ENCODE assay signal across 8 cellular contexts in the genomic region with DNA sequence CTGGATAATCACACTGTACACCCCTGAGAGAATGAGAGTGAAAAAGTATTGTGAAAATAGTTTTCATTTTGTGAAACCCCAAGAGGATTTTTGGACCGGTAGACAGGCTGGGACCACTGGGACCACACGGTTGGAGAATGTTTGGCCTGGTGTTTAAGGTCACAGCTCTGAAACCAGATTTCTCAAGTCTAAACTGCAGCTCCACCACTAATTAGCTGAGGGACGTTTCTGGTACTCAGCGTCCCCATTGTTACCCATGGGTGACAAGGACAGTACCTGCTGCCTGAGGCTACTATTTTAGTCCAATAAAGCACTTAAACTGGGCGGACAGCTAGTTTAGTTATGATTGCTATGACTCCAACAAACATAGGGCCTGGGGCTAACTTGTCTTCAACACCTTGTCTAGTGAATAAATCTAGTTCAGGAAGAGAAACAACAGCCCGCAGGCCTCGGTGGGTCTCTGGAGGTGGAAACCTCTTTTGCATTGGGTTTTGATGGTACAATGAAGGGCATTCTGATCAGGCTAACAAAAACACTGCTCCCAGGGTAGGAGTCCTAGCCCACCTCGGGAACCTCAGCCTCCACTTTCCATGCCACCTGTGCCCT. TPM values are rescaled to one million over a fixed set of nuclear protein-coding genes. Genes with fewer than 3 reads are reported as not detected.
DNase-seq lines count a peak whose midpoint lies in the region; TF ChIP-seq lines count a peak whose summit lies in the region.

No MANE protein-coding gene starts in this region.

- H3K27ac ChIP-seq in adrenal gland (peak overlapping the region; percentile 85 to 97 (median 96)), liver (ENCODE audit: low read depth in 1 of 2, low read length in 2 of 2) (peak overlapping the region; percentile 93 to 98), tibial nerve (peak overlapping the region; percentile 88 to 99 (median 99))

- no peak for TF ChIP-seq CTCF in adrenal gland (IDR thresholded peaks at IDR 0.05)
- no peak for TF ChIP-seq CTCF in liver (IDR thresholded peaks at IDR 0.05; ENCODE audit: low read depth, low read length, missing input control)
- TF ChIP-seq CTCF in tibial nerve (IDR thresholded peaks at IDR 0.05) = no peak

- 60 to 75% (median 66%) methylated on average over 6 to 8 of the region's 8 CpGs for WGBS in adrenal gland, 4 donors
- 70% methylated on average over 8 of the region's 8 CpGs for WGBS in liver
- 38 to 75% methylated on average over 6 to 8 of the region's 8 CpGs for WGBS in tibial nerve, 2 donors

- H3K4me1 ChIP-seq in adrenal gland (replicated peaks in 1 of 2) (peaks cover 0 to 13% of the 10 kb centered on the region in 2 donors), liver (ENCODE audit: control insufficient read depth in 4 of 4, insufficient read depth in 4 of 4, low read length in 3 of 4) (peaks cover 0 to 7% (median 0%) of the 10 kb centered on the region in 4 donors), tibial nerve (peaks cover 0 to 21% (median 1%) of the 10 kb centered on the region in 4 donors)

- H3K9me3 ChIP-seq in adrenal gland (replicated peaks in 1 of 3) = no peaks in the 10 kb centered on the region
- no peaks in the 10 kb centered on the region for H3K9me3 ChIP-seq in liver (ENCODE audit: control insufficient read depth in 4 of 4, low read length in 3 of 4)
- H3K9me3 ChIP-seq in tibial nerve = no peaks in the 10 kb centered on the region

- intact Hi-C loops in adrenal gland (cut with DNase I) = no loop called here

- TF ChIP-seq POLR2A in adrenal gland (IDR thresholded peaks at IDR 0.05) (no peak), tibial nerve (IDR thresholded peaks at IDR 0.05) (no peak)

- H3K9ac ChIP-seq in liver (ENCODE audit: low read depth in 1 of 2, low read length in 2 of 2) = peak overlapping the region; percentile 64 to 83

- TF ChIP-seq EP300 in tibial nerve (IDR thresholded peaks at IDR 0.05) = no peak

- no peak for TF ChIP-seq RAD21 in liver (IDR thresholded peaks at IDR 0.05)

- H3K4me3 ChIP-seq in adrenal gland = peak overlapping the region in 2 of 4 donors; percentile 39 to 70
- peak overlapping the region; percentile 69 to 71 (median 70) for H3K4me3 ChIP-seq in liver (ENCODE audit: low read depth in 1 of 3, low read length in 3 of 3)
- H3K4me3 ChIP-seq in tibial nerve = peak overlapping the region; percentile 38 to 74 (median 58)

- H3K27me3 ChIP-seq in adrenal gland (peaks cover 7% of the 10 kb centered on the region), liver (ENCODE audit: control insufficient read depth in 4 of 4, insufficient read depth in 4 of 4, low read length in 3 of 4) (no peaks in the 10 kb centered on the region), tibial nerve (peaks cover 0 to 8% of the 10 kb centered on the region in 2 donors)

- peaks cover 0 to 4% of the 10 kb centered on the region in 2 donors for H3K36me3 ChIP-seq in adrenal gland (replicated peaks in 1 of 2)
- H3K36me3 ChIP-seq in liver (ENCODE audit: control insufficient read depth in 4 of 4, insufficient read depth in 3 of 4, low read depth in 1 of 4, low read length in 3 of 4) = peaks cover 0 to 17% (median 4%) of the 10 kb centered on the region in 4 donors
- H3K36me3 ChIP-seq in tibial nerve = peaks cover 0 to 23% (median 0%) of the 10 kb centered on the region in 3 donors

- DNase-seq in activated CD8-positive, alpha-beta memory T cell treated with anti-CD3 and anti-CD28 coated beads, Interleukin-2, amount 50 U/mL, for 48 hours = peak; percentile 35
- DNase-seq in activated CD8-positive, alpha-beta memory T cell treated with anti-CD3 and anti-CD28 coated beads, Interleukin-2, amount 50 U/mL, for 4 hours = no peak
- peak in 1 of 7 donors; percentile 20 for DNase-seq in adrenal gland
- DNase-seq in tibial nerve (ENCODE audit: low spot score in 2 of 2) = no peak
- no peak for DNase-seq in kidney tubule cell (ENCODE audit: low spot score)
- no peak for DNase-seq in medulla oblongata (ENCODE audit: extremely low spot score)
- no peak for DNase-seq in NCI-H2171 treated with DMSO at 0.1 percent for 48 hours (lab: John Stamatoyannopoulos, UW)

TF ChIP-seq in liver, 16 proteins besides CTCF, POLR2A, EP300 and RAD21:
- TF ChIP-seq, protein P1, sequence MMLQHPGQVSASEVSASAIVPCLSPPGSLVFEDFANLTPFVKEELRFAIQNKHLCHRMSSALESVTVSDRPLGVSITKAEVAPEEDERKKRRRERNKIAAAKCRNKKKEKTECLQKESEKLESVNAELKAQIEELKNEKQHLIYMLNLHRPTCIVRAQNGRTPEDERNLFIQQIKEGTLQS (IDR thresholded peaks at IDR 0.05) = no peak
- TF ChIP-seq FOXA2 (IDR thresholded peaks at IDR 0.05) (no peak), HNF4A (conservative IDR thresholded peaks at IDR 0.05) (no peak), YY1 (IDR thresholded peaks at IDR 0.05) (no peak), JUND (IDR thresholded peaks at IDR 0.05) (no peak), FOXA1 (IDR thresholded peaks at IDR 0.05) (no peak), RXRA (IDR thresholded peaks at IDR 0.05) (no peak), REST (IDR thresholded peaks at IDR 0.05) (no peak), GABPA (IDR thresholded peaks at IDR 0.05 in 1 of 2, conservative IDR thresholded peaks at IDR 0.05 in 1 of 2) (no peak), EGR1 (IDR thresholded peaks at IDR 0.05; ENCODE audit: low read depth in 2 of 2) (no peak), HNF4G (IDR thresholded peaks at IDR 0.05) (no peak), SP1 (IDR thresholded peaks at IDR 0.05) (no peak), NR2F2 (IDR thresholded peaks at IDR 0.05) (no peak), TAF1 (conservative IDR thresholded peaks at IDR 0.05) (no peak)
- TF ChIP-seq, protein P2, sequence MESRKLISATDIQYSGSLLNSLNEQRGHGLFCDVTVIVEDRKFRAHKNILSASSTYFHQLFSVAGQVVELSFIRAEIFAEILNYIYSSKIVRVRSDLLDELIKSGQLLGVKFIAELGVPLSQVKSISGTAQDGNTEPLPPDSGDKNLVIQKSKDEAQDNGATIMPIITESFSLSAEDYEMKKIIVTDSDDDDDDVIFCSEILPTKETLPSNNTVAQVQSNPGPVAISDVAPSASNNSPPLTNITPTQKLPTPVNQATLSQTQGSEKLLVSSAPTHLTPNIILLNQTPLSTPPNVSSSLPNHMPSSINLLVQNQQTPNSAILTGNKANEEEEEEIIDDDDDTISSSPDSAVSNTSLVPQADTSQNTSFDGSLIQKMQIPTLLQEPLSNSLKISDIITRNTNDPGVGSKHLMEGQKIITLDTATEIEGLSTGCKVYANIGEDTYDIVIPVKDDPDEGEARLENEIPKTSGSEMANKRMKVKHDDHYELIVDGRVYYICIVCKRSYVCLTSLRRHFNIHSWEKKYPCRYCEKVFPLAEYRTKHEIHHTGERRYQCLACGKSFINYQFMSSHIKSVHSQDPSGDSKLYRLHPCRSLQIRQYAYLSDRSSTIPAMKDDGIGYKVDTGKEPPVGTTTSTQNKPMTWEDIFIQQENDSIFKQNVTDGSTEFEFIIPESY (IDR thresholded peaks at IDR 0.05) = no peak
- TF ChIP-seq, protein P3, sequence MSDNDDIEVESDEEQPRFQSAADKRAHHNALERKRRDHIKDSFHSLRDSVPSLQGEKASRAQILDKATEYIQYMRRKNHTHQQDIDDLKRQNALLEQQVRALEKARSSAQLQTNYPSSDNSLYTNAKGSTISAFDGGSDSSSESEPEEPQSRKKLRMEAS (IDR thresholded peaks at IDR 0.05) = no peak

RNA-seq across cellular contexts. Expression of gene USP11, which starts 0.5 kb away (rescaled TPM):
- total RNA-seq in adrenal gland (10 to 100 TPM; 27.4 to 63.0 (median 56.5) TPM), liver (10 to 100 TPM; 11.8 to 24.3 TPM), tibial nerve (10 to 100 TPM; 54.6 to 85.8 (median 63.9) TPM)
- polyA plus RNA-seq in adrenal gland (10 to 100 TPM; 35.5 to 57.8 (median 50.1) TPM), liver (10 to 100 TPM in 1 of 2 donors, 1 to 10 TPM in 1; 9.6 to 10.4 TPM)

RNA-seq across cellular contexts. Expression of gene CDK16, which starts 13.8 kb away (rescaled TPM):
- 100 to 1,000 TPM; 101 to 187 (median 115) TPM for total RNA-seq in adrenal gland
- polyA plus RNA-seq in adrenal gland = 100 to 1,000 TPM in 2 of 3 donors, 10 to 100 TPM in 1; 74.7 to 137 (median 123) TPM
- 10 to 100 TPM; 21.9 to 31.1 TPM for total RNA-seq in liver
- 10 to 100 TPM; 10.8 to 18.0 TPM for polyA plus RNA-seq in liver
- 10 to 100 TPM; 64.9 to 94.2 (median 84.5) TPM for total RNA-seq in tibial nerve

RNA-seq across cellular contexts. Expression of gene UBA1, which starts 38.7 kb away (rescaled TPM):
- 100 to 1,000 TPM; 167 to 356 (median 260) TPM for total RNA-seq in adrenal gland
- 100 to 1,000 TPM; 160 to 214 (median 202) TPM for polyA plus RNA-seq in adrenal gland
- 10 to 100 TPM; 59.6 to 85.4 TPM for total RNA-seq in liver
- 10 to 100 TPM; 39.8 to 77.7 TPM for polyA plus RNA-seq in liver
- total RNA-seq in tibial nerve = 100 to 1,000 TPM; 124 to 168 (median 144) TPM
